8 cellular contexts compared by ENCODE assay signal in the genomic region with DNA sequence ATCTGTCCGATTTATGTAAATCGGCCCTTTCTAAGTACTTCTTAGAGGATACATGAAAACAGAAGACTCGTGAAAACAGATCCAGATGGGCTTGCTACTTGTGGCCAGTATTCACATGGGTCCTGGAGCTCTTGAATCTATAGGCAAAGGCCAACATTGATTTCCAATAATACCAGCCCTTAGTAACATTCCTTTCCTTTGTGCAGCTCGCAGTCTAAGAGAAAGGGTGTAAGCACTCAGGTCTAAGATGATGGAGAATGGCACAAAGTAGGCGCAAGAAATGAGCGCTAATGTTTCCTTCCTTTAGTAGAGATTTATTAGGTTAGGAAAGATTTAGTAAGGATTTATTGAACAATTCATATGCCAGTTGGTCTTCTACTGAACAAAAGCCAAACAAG. TPM values are rescaled to one million over a fixed set of nuclear protein-coding genes. Genes with fewer than 3 reads are reported as not detected.
DNase-seq lines count a peak whose midpoint lies in the region; ATAC-seq and TF ChIP-seq lines count a peak whose summit lies in the region.

No MANE protein-coding gene starts in this region.

- no peak for TF ChIP-seq CTCF in dorsolateral prefrontal cortex (IDR thresholded peaks at IDR 0.05 in 54 of 56, conservative IDR thresholded peaks at IDR 0.05 in 2 of 56; ENCODE audit: low read depth in 1 of 56, partially characterized antibody in 56 of 56)

- POLR2A ChIA-PET in naive thymus-derived CD8-positive, alpha-beta T cell (lab: Charles Lee): interaction anchor here (0.8 to 2.9 kb wide), 4 partner anchors 125 to 995 kb away, joined by 3 to 44 read pairs (median 9); partner anchors contain the start of genes ARHGAP5, DTD2 and HECTD1

- no peak for ATAC-seq in naive thymus-derived CD8-positive, alpha-beta T cell

- DNase-seq in NCI-H748 (lab: John Stamatoyannopoulos, UW; ENCODE audit: unreplicated experiment) (peak; percentile 66), NCI-H748 treated with DMSO at 0.1 percent for 48 hours (lab: John Stamatoyannopoulos, UW) (no peak), OCI-M1 (lab: John Stamatoyannopoulos, UW) (peak; percentile 66), dorsolateral prefrontal cortex (no peak), GOT3 (lab: John Stamatoyannopoulos, UW) (no peak), ecto neural progenitor cell (ENCODE audit: low spot score) (no peak)
- no peak for DNase-seq in naive thymus-derived CD8-positive, alpha-beta T cell
- no peak for DNase-seq in stimulated activated CD4-positive, alpha-beta T cell treated with anti-CD3 and anti-CD28 coated beads, Interleukin-15, amount 100 ng/mL, for 24 hours

- peaks cover 0 to 5% (median 0%) of the 10 kb centered on the region in 5 donors for H3K27me3 Mint-ChIP-seq in naive thymus-derived CD8-positive, alpha-beta T cell

- peak overlapping the region; percentile 28 to 98 (median 88) for H3K27ac ChIP-seq in dorsolateral prefrontal cortex

- H3K4me3 ChIP-seq in dorsolateral prefrontal cortex: peak overlapping the region; percentile 51 to 92 (median 75)

- H3K4me3 Mint-ChIP-seq in naive thymus-derived CD8-positive, alpha-beta T cell: peak overlapping the region; percentile 88 to 96 (median 95)

- peaks cover 16 to 50% (median 28%) of the 10 kb centered on the region in 4 donors for H3K4me1 Mint-ChIP-seq in naive thymus-derived CD8-positive, alpha-beta T cell

- H3K27me3 ChIP-seq in dorsolateral prefrontal cortex: no peaks in the 10 kb centered on the region

- peaks cover 0 to 4% (median 0%) of the 10 kb centered on the region in 9 donors for H3K9me3 Mint-ChIP-seq in naive thymus-derived CD8-positive, alpha-beta T cell

- peaks cover 0 to 3% (median 0%) of the 10 kb centered on the region in 3 donors for H3K36me3 Mint-ChIP-seq in naive thymus-derived CD8-positive, alpha-beta T cell

- peak overlapping the region; percentile 99 to 100 (median 100) for H3K27ac Mint-ChIP-seq in naive thymus-derived CD8-positive, alpha-beta T cell

- intact Hi-C loops in dorsolateral prefrontal cortex (cut with DNase I): loop anchor here (2.0 to 5.0 kb wide), 2 partner anchors 50 to 126 kb away; partner anchors contain the start of gene ARHGAP5 (in 1 of the 2)

RNA-seq across cellular contexts. Expression of gene RNU6-8, which starts 0.6 kb away (rescaled TPM):
- not detected for total RNA-seq in dorsolateral prefrontal cortex
- total RNA-seq in naive thymus-derived CD8-positive, alpha-beta T cell: not detected
- polyA plus RNA-seq in naive thymus-derived CD8-positive, alpha-beta T cell: not detected

RNA-seq across cellular contexts. Expression of gene RNU6-7, which starts 0.6 kb away (rescaled TPM):
- total RNA-seq in dorsolateral prefrontal cortex: not detected
- not detected for total RNA-seq in naive thymus-derived CD8-positive, alpha-beta T cell
- polyA plus RNA-seq in naive thymus-derived CD8-positive, alpha-beta T cell: not detected

Comparison
In these comparisons a context has a peak if more than half of its experiments do, and no peak if none do; other contexts are left out.
1. DNase-seq: peak in NCI-H748 (single experiment) and OCI-M1 (single experiment); none in NCI-H748 treated with DMSO at 0.1 percent for 48 hours (single experiment), dorsolateral prefrontal cortex (0 of 10), naive thymus-derived CD8-positive, alpha-beta T cell (0 of 10), GOT3 (single experiment), stimulated activated CD4-positive, alpha-beta T cell treated with anti-CD3 and anti-CD28 coated beads, Interleukin-15, amount 100 ng/mL, for 24 hours (single experiment) and ecto neural progenitor cell (single experiment).